Comparison of ENCODE assay signal across 10 cellular contexts in genomic region chr3:184813357-184813756, GRCh38. TPM values are rescaled to one million over a fixed set of nuclear protein-coding genes. Genes with fewer than 3 reads are reported as not detected.
A peak's percentile ranks its signal among the peaks of the same experiment; 100 is the strongest.
DNase-seq lines count a peak whose midpoint lies in the region; ATAC-seq and TF ChIP-seq lines count a peak whose summit lies in the region.
"Had no signal": no experiment of that assay in that cellular context is flagged by ENCODE, and none has a peak within 500 bp of the region (broad histone marks: within the 10 kb centered on the region; RNA-seq: fewer than 3 reads in every experiment).

No MANE protein-coding gene starts in this region.

- peak overlapping the region; percentile 100 for H3K4me3 Mint-ChIP-seq in stimulated activated naive CD8-positive, alpha-beta T cell treated with anti-CD3 and anti-CD28 coated beads, Interleukin-15, Interleukin-2, amounts not matched to agents 100 ng/mL and 50 ng/mL, for 24 hours
- H3K4me3 Mint-ChIP-seq in activated naive CD8-positive, alpha-beta T cell treated with anti-CD3 and anti-CD28 coated beads, Interleukin-2, amount 10 ng/mL, durations not matched to agents 7 days and 5 days: peak overlapping the region; percentile 96
- H3K4me3 Mint-ChIP-seq in mesothelial cell of epicardium: peak overlapping the region; percentile 92

- DNase-seq in stimulated activated naive CD8-positive, alpha-beta T cell treated with anti-CD3 and anti-CD28 coated beads, Interleukin-15, Interleukin-2, amounts not matched to agents 100 U/mL and 50 U/mL, for 24 hours: no peak
- no peak for DNase-seq in activated naive CD8-positive, alpha-beta T cell treated with anti-CD3 and anti-CD28 coated beads, Interleukin-2, amount 10 ng/mL, durations not matched to agents 7 days and 5 days
- DNase-seq in mesothelial cell of epicardium (ENCODE audit: low spot score in 2 of 2, unreplicated experiment in 2 of 2): no peak
- DNase-seq in SW480 (ENCODE audit: low spot score): no peak
- DNase-seq in KG1 (lab: John Stamatoyannopoulos, UW): no peak
- DNase-seq in kidney glomerular epithelial cell (lab: John Stamatoyannopoulos, UW): no peak
- DNase-seq: NCI-H187 treated with DMSO at 0.1 percent for 48 hours, trophoblast cell had no signal

- peaks cover 3% of the 10 kb centered on the region for H3K27me3 Mint-ChIP-seq in stimulated activated naive CD8-positive, alpha-beta T cell treated with anti-CD3 and anti-CD28 coated beads, Interleukin-15, Interleukin-2, amounts not matched to agents 100 ng/mL and 50 ng/mL, for 24 hours
- no peaks in the 10 kb centered on the region for H3K27me3 Mint-ChIP-seq in activated naive CD8-positive, alpha-beta T cell treated with anti-CD3 and anti-CD28 coated beads, Interleukin-2, amount 10 ng/mL, durations not matched to agents 7 days and 5 days
- H3K27me3 Mint-ChIP-seq in mesothelial cell of epicardium (ENCODE audit: low read depth): no peaks in the 10 kb centered on the region

- no peaks in the 10 kb centered on the region for H3K9me3 Mint-ChIP-seq in stimulated activated naive CD8-positive, alpha-beta T cell treated with anti-CD3 and anti-CD28 coated beads, Interleukin-15, Interleukin-2, amounts not matched to agents 100 ng/mL and 50 ng/mL, for 24 hours
- H3K9me3 Mint-ChIP-seq in activated naive CD8-positive, alpha-beta T cell treated with anti-CD3 and anti-CD28 coated beads, Interleukin-2, amount 10 ng/mL, durations not matched to agents 7 days and 5 days: peaks cover 2% of the 10 kb centered on the region
- H3K9me3 Mint-ChIP-seq in mesothelial cell of epicardium: no peaks in the 10 kb centered on the region

- H3K36me3 Mint-ChIP-seq in stimulated activated naive CD8-positive, alpha-beta T cell treated with anti-CD3 and anti-CD28 coated beads, Interleukin-15, Interleukin-2, amounts not matched to agents 100 ng/mL and 50 ng/mL, for 24 hours (ENCODE audit: low read depth): peaks cover 10% of the 10 kb centered on the region
- peaks cover 20% of the 10 kb centered on the region for H3K36me3 Mint-ChIP-seq in activated naive CD8-positive, alpha-beta T cell treated with anti-CD3 and anti-CD28 coated beads, Interleukin-2, amount 10 ng/mL, durations not matched to agents 7 days and 5 days
- H3K36me3 Mint-ChIP-seq in mesothelial cell of epicardium: peaks cover 4% of the 10 kb centered on the region

- no peak for TF ChIP-seq CTCF in mesothelial cell of epicardium (IDR thresholded peaks at IDR 0.05; ENCODE audit: unreplicated experiment)

- H3K27ac Mint-ChIP-seq in stimulated activated naive CD8-positive, alpha-beta T cell treated with anti-CD3 and anti-CD28 coated beads, Interleukin-15, Interleukin-2, amounts not matched to agents 100 ng/mL and 50 ng/mL, for 24 hours: no peak overlapping the region
- no peak overlapping the region for H3K27ac Mint-ChIP-seq in activated naive CD8-positive, alpha-beta T cell treated with anti-CD3 and anti-CD28 coated beads, Interleukin-2, amount 10 ng/mL, durations not matched to agents 7 days and 5 days
- no peak overlapping the region for H3K27ac Mint-ChIP-seq in mesothelial cell of epicardium

- POLR2A ChIA-PET in activated naive CD8-positive, alpha-beta T cell treated with anti-CD3 and anti-CD28 coated beads, Interleukin-2, amount 10 ng/mL, durations not matched to agents 7 days and 5 days (lab: Charles Lee): interaction anchor here (0.7 kb wide), 1 partner anchor 639 kb away, joined by 3 read pairs; no protein-coding TSS in a partner anchor

- no peak for ATAC-seq in stimulated activated naive CD8-positive, alpha-beta T cell treated with anti-CD3 and anti-CD28 coated beads, Interleukin-15, Interleukin-2, amounts not matched to agents 100 U/mL and 50 U/mL, for 24 hours
- no peak for ATAC-seq in activated naive CD8-positive, alpha-beta T cell treated with anti-CD3 and anti-CD28 coated beads, Interleukin-2, amount 10 ng/mL, durations not matched to agents 7 days and 5 days (ENCODE audit: low read depth)
- ATAC-seq in GM18907 (IDR thresholded peaks at IDR 0.05; ENCODE audit: unreplicated experiment): no peak

- peaks cover 67% of the 10 kb centered on the region for H3K4me1 Mint-ChIP-seq in stimulated activated naive CD8-positive, alpha-beta T cell treated with anti-CD3 and anti-CD28 coated beads, Interleukin-15, Interleukin-2, amounts not matched to agents 100 ng/mL and 50 ng/mL, for 24 hours (ENCODE audit: low read depth)
- peaks cover 52% of the 10 kb centered on the region for H3K4me1 Mint-ChIP-seq in activated naive CD8-positive, alpha-beta T cell treated with anti-CD3 and anti-CD28 coated beads, Interleukin-2, amount 10 ng/mL, durations not matched to agents 7 days and 5 days
- H3K4me1 Mint-ChIP-seq in mesothelial cell of epicardium: peaks cover 16% of the 10 kb centered on the region

RNA-seq across cellular contexts. Expression of gene VPS8, which starts 1.4 kb away (rescaled TPM):
- total RNA-seq in activated naive CD8-positive, alpha-beta T cell treated with anti-CD3 and anti-CD28 coated beads, Interleukin-2, amount 10 ng/mL, durations not matched to agents 7 days and 5 days: 10 to 100 TPM; 56.8 to 59.1 TPM
- 67.5 to 82.4 TPM (median 73.3 TPM) in 3 replicates for total RNA-seq in mesothelial cell of epicardium
